ENCODE assay signal across 8 cellular contexts in genomic region chr17:41665566-41666335, GRCh38. TPM values are rescaled to one million over a fixed set of nuclear protein-coding genes. Genes with fewer than 3 reads are reported as not detected.
A peak's percentile ranks its signal among the peaks of the same experiment; 100 is the strongest.
DNase-seq lines count a peak whose midpoint lies in the region; ATAC-seq and TF ChIP-seq lines count a peak whose summit lies in the region.

No MANE protein-coding gene starts in this region.

- intact Hi-C loops in activated CD4-positive, alpha-beta T cell treated with anti-CD3 and anti-CD28 coated beads for 36 hours (cut with DNase I, micrococcal nuclease) = loop anchor here (1.0 to 10.0 kb wide), 10 partner anchors 14 to 1447 kb away; partner anchors contain the start of genes EIF1 (in 2 of the 2) and WIPF2 (in 1 of the 2)

- peak; percentile 58 for TF ChIP-seq CTCF in AG10803 (conservative IDR thresholded peaks at IDR 0.05; ENCODE audit: low read length)

- H3K27ac ChIP-seq in cingulate gyrus (ENCODE audit: low read depth, low read length) = peak overlapping the region; percentile 83

- H3K4me1 Mint-ChIP-seq in activated CD4-positive, alpha-beta T cell treated with anti-CD3 and anti-CD28 coated beads for 36 hours = peaks cover 42% of the 10 kb centered on the region

- peak overlapping the region; percentile 78 for H3K4me3 Mint-ChIP-seq in activated CD4-positive, alpha-beta T cell treated with anti-CD3 and anti-CD28 coated beads for 36 hours

- H3K27me3 Mint-ChIP-seq in activated CD4-positive, alpha-beta T cell treated with anti-CD3 and anti-CD28 coated beads for 36 hours = peaks cover 3% of the 10 kb centered on the region

- H3K4me3 ChIP-seq in AG10803 (ENCODE audit: low read length) = peak overlapping the region; percentile 63

- CTCF ChIA-PET in activated CD4-positive, alpha-beta T cell treated with anti-CD3 and anti-CD28 coated beads for 36 hours (lab: Charles Lee) = interaction anchor here (0.6 to 9.2 kb wide), 18 partner anchors 10 to 1123 kb away, joined by 3 to 252 read pairs (median 4); partner anchors contain the start of genes EIF1 and JUP

- peak overlapping the region; percentile 95 for H3K27ac Mint-ChIP-seq in activated CD4-positive, alpha-beta T cell treated with anti-CD3 and anti-CD28 coated beads for 36 hours

- DNase-seq in AG10803 (ENCODE audit: low read depth) = peak; percentile 72
- DNase-seq in NCI-H446 treated with DMSO at 0.1 percent for 48 hours (lab: John Stamatoyannopoulos, UW) = peak; percentile 46
- DNase-seq in activated CD4-positive, alpha-beta T cell treated with anti-CD3 and anti-CD28 coated beads for 36 hours = peak; percentile 95
- DNase-seq in left kidney (ENCODE audit: low read depth, low spot score) = peak; percentile 93
- DNase-seq in stimulated activated CD4-positive, alpha-beta T cell treated with anti-CD3 and anti-CD28 coated beads, Interleukin-1b, Interleukin-23, amount 100 ng/mL, for 48 hours = peak; percentile 90

- ATAC-seq in GM19043 (IDR thresholded peaks at IDR 0.05; ENCODE audit: low read depth, unreplicated experiment) = peak; percentile 52
- peak; percentile 32 for ATAC-seq in HG03378 (IDR thresholded peaks at IDR 0.05; ENCODE audit: unreplicated experiment)
- ATAC-seq in activated CD4-positive, alpha-beta T cell treated with anti-CD3 and anti-CD28 coated beads for 36 hours = peak; percentile 85

- POLR2A ChIA-PET in activated CD4-positive, alpha-beta T cell treated with anti-CD3 and anti-CD28 coated beads for 36 hours (lab: Charles Lee) = interaction anchor here (0.6 to 1.9 kb wide), 5 partner anchors 13 to 1102 kb away, joined by 3 to 23 read pairs (median 10); partner anchors contain the start of gene EIF1

- H3K9me3 Mint-ChIP-seq in activated CD4-positive, alpha-beta T cell treated with anti-CD3 and anti-CD28 coated beads for 36 hours (ENCODE audit: low read depth) = no peaks in the 10 kb centered on the region

- no peaks in the 10 kb centered on the region for H3K36me3 Mint-ChIP-seq in activated CD4-positive, alpha-beta T cell treated with anti-CD3 and anti-CD28 coated beads for 36 hours (ENCODE audit: low read depth)

RNA-seq across cellular contexts. Expression of gene EIF1, which starts 22.9 kb away (rescaled TPM):
- total RNA-seq in activated CD4-positive, alpha-beta T cell treated with anti-CD3 and anti-CD28 coated beads for 36 hours = 100 to 1,000 TPM; 869 to 977 TPM

RNA-seq across cellular contexts. Expression of gene KRT17, which starts 41.4 kb away (rescaled TPM):
- total RNA-seq in activated CD4-positive, alpha-beta T cell treated with anti-CD3 and anti-CD28 coated beads for 36 hours = not detected

RNA-seq across cellular contexts. Expression of gene GAST, which starts 46.4 kb away (rescaled TPM):
- not detected for total RNA-seq in activated CD4-positive, alpha-beta T cell treated with anti-CD3 and anti-CD28 coated beads for 36 hours

RNA-seq across cellular contexts. Expression of gene KRT16, which starts 53.2 kb away (rescaled TPM):
- not detected for total RNA-seq in activated CD4-positive, alpha-beta T cell treated with anti-CD3 and anti-CD28 coated beads for 36 hours

Comparison
In these comparisons a context has a peak if more than half of its experiments do, and no peak if none do; other contexts are left out.
1. Peak in every context shown above with its lines: DNase-seq, ATAC-seq, H3K4me3 ChIP-seq and H3K27ac ChIP-seq.
2. ATAC-seq: peak in every context shown above with its lines; median percentile 85 in activated CD4-positive, alpha-beta T cell treated with anti-CD3 and anti-CD28 coated beads for 36 hours; 52 in GM19043; 32 in HG03378.